In genomic region chr18:51029694-51030536, GRCh38 we compare ENCODE assay signal across 8 cellular contexts. TPM values are rescaled to one million over a fixed set of nuclear protein-coding genes. Genes with fewer than 3 reads are reported as not detected.
A peak's percentile ranks its signal among the peaks of the same experiment; 100 is the strongest.
DNase-seq lines count a peak whose midpoint lies in the region; ATAC-seq and TF ChIP-seq lines count a peak whose summit lies in the region.

Gene SMAD4, plus strand, starts transcription at chr18:51030213. Its CDS starts 16,834 bp downstream, at chr18:51047047.

- peak within 1 kb of the TSS; percentile 96 for H3K27ac ChIP-seq in upper lobe of right lung

- intact Hi-C loops in left cardiac atrium (cut with DNase I), result loop anchor here in 1 of 2 donors (5.0 kb wide), 1 partner anchor 63 kb away; the partner anchor contains the start of gene ELAC1
- intact Hi-C loops in upper lobe of right lung (cut with DNase I), result no loop called here

- peaks cover 40% of the 10 kb centered on the region for H3K4me1 ChIP-seq in upper lobe of right lung

- DNase-seq in NCI-H1694 (lab: John Stamatoyannopoulos, UW) (peak; percentile 83), T-helper 17 cell (peak; percentile 97 to 99 (median 98)), amygdala (lab: John Stamatoyannopoulos, UW) (peak; percentile 68 to 99 (median 94)), left cardiac atrium (peak; percentile 95), progenitor cell of endocrine pancreas (ENCODE audit: low spot score, unreplicated experiment) (peak; percentile 99), upper lobe of right lung (peak; percentile 99)

- no peaks in the 10 kb centered on the region for H3K27me3 ChIP-seq in upper lobe of right lung

- H3K9me3 Mint-ChIP-seq in progenitor cell of endocrine pancreas (ENCODE audit: low read depth), result no peaks in the 10 kb centered on the region

- H3K36me3 ChIP-seq in upper lobe of right lung, result peaks cover 4% of the 10 kb centered on the region

- ATAC-seq in HG02885 (IDR thresholded peaks at IDR 0.05; ENCODE audit: poor library complexity, unreplicated experiment), result peak; percentile 72
- peak; percentile 80 for ATAC-seq in T-helper 17 cell
- ATAC-seq in left cardiac atrium, result peak; percentile 96 to 97
- peak; percentile 95 for ATAC-seq in upper lobe of right lung

- H3K4me3 ChIP-seq in upper lobe of right lung, result peak within 1 kb of the TSS; percentile 67

- H3K4me1 Mint-ChIP-seq in T-helper 17 cell, result peaks cover 46% of the 10 kb centered on the region
- peaks cover 36% of the 10 kb centered on the region for H3K4me1 Mint-ChIP-seq in progenitor cell of endocrine pancreas (ENCODE audit: low read depth)

- H3K27me3 Mint-ChIP-seq in T-helper 17 cell (no peaks in the 10 kb centered on the region), progenitor cell of endocrine pancreas (no peaks in the 10 kb centered on the region)

- H3K27ac Mint-ChIP-seq in T-helper 17 cell (peak within 1 kb of the TSS; percentile 97), progenitor cell of endocrine pancreas (peak within 1 kb of the TSS; percentile 100)

- peaks cover 3% of the 10 kb centered on the region for H3K36me3 Mint-ChIP-seq in T-helper 17 cell (ENCODE audit: low read depth)
- peaks cover 5% of the 10 kb centered on the region for H3K36me3 Mint-ChIP-seq in progenitor cell of endocrine pancreas (ENCODE audit: insufficient read depth)

- TF ChIP-seq POLR2A in GM15510 (IDR thresholded peaks at IDR 0.05; ENCODE audit: borderline replicate concordance, extremely low read depth, insufficient read length), result peak; percentile 92

- H3K9me3 ChIP-seq in T-helper 17 cell (ENCODE audit: control insufficient read depth, low read length, poor library complexity, severe bottlenecking) (no peaks in the 10 kb centered on the region), upper lobe of right lung (no peaks in the 10 kb centered on the region)

- TF ChIP-seq CTCF in progenitor cell of endocrine pancreas (IDR thresholded peaks at IDR 0.05; ENCODE audit: unreplicated experiment) (no peak), upper lobe of right lung (IDR thresholded peaks at IDR 0.05) (no peak)

- H3K4me3 Mint-ChIP-seq in T-helper 17 cell (peak within 1 kb of the TSS; percentile 98), progenitor cell of endocrine pancreas (ENCODE audit: low read depth) (peak within 1 kb of the TSS; percentile 90)

RNA-seq across cellular contexts. Expression of gene SMAD4, which starts in this region (rescaled TPM):
- 10 to 100 TPM; 66.7 to 78.6 TPM for total RNA-seq in T-helper 17 cell
- 10 to 100 TPM; 77.1 to 87.9 TPM for total RNA-seq in left cardiac atrium
- 164 and 165 TPM in 2 replicates for total RNA-seq in progenitor cell of endocrine pancreas
- 112 TPM for total RNA-seq in upper lobe of right lung

Comparison
In these comparisons a context has a peak if more than half of its experiments do, and no peak if none do; other contexts are left out.
1. Peak in every context shown above with its lines: DNase-seq, ATAC-seq, H3K4me3 ChIP-seq and H3K27ac ChIP-seq.